1 cellular context compared by ENCODE assay signal in the genomic region with DNA sequence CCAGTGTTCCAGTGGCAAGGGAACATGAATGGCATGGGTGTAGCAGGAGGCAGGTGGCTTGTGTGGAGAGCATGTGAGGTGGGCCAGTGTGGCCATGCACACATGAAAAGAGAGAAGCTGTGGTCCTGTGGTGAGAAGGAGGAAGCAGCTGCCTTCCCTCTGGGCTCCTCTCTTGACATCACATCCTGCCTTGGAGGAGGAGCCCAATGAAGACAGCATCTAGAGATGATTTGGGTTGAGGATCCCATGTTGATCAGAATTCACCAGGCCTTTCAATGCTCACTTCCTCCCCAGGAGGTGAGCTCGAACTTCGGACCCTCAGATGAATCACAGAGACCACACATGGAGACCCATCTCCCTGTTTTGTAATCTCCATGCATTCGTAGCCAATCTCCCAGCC.
TF ChIP-seq lines count a peak whose summit lies in the region.

No MANE protein-coding gene starts in this region.

TF ChIP-seq in K562, 482 proteins besides CTCF, POLR2A, EP300 and RAD21 (continued from another document):
- TF ChIP-seq, protein P1, sequence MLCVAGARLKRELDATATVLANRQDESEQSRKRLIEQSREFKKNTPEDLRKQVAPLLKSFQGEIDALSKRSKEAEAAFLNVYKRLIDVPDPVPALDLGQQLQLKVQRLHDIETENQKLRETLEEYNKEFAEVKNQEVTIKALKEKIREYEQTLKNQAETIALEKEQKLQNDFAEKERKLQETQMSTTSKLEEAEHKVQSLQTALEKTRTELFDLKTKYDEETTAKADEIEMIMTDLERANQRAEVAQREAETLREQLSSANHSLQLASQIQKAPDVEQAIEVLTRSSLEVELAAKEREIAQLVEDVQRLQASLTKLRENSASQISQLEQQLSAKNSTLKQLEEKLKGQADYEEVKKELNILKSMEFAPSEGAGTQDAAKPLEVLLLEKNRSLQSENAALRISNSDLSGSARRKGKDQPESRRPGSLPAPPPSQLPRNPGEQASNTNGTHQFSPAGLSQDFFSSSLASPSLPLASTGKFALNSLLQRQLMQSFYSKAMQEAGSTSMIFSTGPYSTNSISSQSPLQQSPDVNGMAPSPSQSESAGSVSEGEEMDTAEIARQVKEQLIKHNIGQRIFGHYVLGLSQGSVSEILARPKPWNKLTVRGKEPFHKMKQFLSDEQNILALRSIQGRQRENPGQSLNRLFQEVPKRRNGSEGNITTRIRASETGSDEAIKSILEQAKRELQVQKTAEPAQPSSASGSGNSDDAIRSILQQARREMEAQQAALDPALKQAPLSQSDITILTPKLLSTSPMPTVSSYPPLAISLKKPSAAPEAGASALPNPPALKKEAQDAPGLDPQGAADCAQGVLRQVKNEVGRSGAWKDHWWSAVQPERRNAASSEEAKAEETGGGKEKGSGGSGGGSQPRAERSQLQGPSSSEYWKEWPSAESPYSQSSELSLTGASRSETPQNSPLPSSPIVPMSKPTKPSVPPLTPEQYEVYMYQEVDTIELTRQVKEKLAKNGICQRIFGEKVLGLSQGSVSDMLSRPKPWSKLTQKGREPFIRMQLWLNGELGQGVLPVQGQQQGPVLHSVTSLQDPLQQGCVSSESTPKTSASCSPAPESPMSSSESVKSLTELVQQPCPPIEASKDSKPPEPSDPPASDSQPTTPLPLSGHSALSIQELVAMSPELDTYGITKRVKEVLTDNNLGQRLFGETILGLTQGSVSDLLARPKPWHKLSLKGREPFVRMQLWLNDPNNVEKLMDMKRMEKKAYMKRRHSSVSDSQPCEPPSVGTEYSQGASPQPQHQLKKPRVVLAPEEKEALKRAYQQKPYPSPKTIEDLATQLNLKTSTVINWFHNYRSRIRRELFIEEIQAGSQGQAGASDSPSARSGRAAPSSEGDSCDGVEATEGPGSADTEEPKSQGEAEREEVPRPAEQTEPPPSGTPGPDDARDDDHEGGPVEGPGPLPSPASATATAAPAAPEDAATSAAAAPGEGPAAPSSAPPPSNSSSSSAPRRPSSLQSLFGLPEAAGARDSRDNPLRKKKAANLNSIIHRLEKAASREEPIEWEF (CRISPR knock-in tag; IDR thresholded peaks at IDR 0.05) = no peak
- TF ChIP-seq ZNF124 (CRISPR knock-in tag; IDR thresholded peaks at IDR 0.05) = no peak
TF ChIP-seq in K562: peak in this region for 1.
